In the genomic region with DNA sequence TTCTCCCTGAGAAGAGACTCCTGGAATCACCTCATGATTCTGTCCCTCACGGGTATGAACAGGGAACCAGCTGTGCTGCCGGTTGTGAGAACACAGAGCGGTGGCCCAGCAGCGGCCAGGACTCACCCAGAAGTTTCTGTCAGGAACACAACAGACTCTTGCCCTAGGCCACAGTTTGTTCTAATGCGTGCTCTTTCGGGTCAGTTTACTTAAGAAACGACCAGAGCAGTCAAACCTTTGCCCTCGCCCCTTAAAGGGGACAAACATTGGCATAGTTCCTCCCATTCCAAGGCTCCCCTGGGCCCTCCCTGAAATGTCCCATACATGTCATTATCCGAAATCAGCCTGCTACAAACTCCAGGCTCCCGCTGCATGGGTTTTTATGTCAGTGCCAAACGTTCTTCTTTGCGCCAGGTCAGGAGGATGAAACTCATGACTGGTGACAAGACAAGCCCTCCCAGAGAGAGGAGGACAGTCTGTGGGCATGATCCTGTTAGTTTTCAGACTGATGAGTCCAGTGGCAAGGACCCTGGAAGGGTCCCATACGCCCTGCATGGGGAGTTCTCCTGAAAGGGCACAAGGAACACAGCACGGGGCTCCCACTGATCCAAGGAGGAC, we compare ENCODE assay signal across 20 cellular contexts. TPM values are rescaled to one million over a fixed set of nuclear protein-coding genes. Genes with fewer than 3 reads are reported as not detected.
A peak's percentile ranks its signal among the peaks of the same experiment; 100 is the strongest.
DNase-seq lines count a peak whose midpoint lies in the region; ATAC-seq and TF ChIP-seq lines count a peak whose summit lies in the region.
"Had no signal": no experiment of that assay in that cellular context is flagged by ENCODE, and none has a peak within 500 bp of the region (broad histone marks: within the 10 kb centered on the region; RNA-seq: fewer than 3 reads in every experiment).

No MANE protein-coding gene starts in this region.

- H3K27ac ChIP-seq in layer of hippocampus (ENCODE audit: low read depth, low read length) (peak overlapping the region; percentile 50), neural progenitor cell (no peak overlapping the region)
- H3K27ac ChIP-seq: BLaER1 had no signal

- DNase-seq in cerebellar cortex (ENCODE audit: low spot score): peak; percentile 59
- DNase-seq in neural progenitor cell (ENCODE audit: low spot score): no peak
- no peak for DNase-seq in foreskin melanocyte
- DNase-seq in lower leg skin (ENCODE audit: low spot score in 2 of 2): no peak
- DNase-seq: CD4-positive, alpha-beta T cell; COR-L47; DMS79; GOT3; IMR-90; NCI-H1105; NCI-H2029 treated with DMSO at 0.1 percent for 48 hours; NCI-H345; NCI-H524; NCI-H82 had no signal

- ATAC-seq in GM18498 (IDR thresholded peaks at IDR 0.05; ENCODE audit: unreplicated experiment) (no peak), GM18867 (IDR thresholded peaks at IDR 0.05; ENCODE audit: unreplicated experiment) (no peak)
- ATAC-seq: GM12878, Panc1 had no signal

- WGBS in lower leg skin, 2 donors: 64% methylated on average over 14 of the region's 14 CpGs

- peaks cover 4% of the 10 kb centered on the region for H3K36me3 Mint-ChIP-seq in neural progenitor cell

- intact Hi-C loops in lower leg skin (cut with DNase I; ENCODE audit: low total_unique reads): no loop called here

- peaks cover 8% of the 10 kb centered on the region for H3K27me3 Mint-ChIP-seq in neural progenitor cell (ENCODE audit: insufficient read depth, low read depth)

- H2AFZ ChIP-seq in neural progenitor cell (replicated peaks): no peak overlapping the region

- peaks cover 43% of the 10 kb centered on the region for H3K4me1 ChIP-seq in neural progenitor cell

- peak overlapping the region; percentile 62 for H3K27ac Mint-ChIP-seq in neural progenitor cell
- H3K27ac Mint-ChIP-seq: CD4-positive, alpha-beta T cell had no signal

- H3K9me3 ChIP-seq in neural progenitor cell (ENCODE audit: low read depth): no peaks in the 10 kb centered on the region

- H3K27me3 ChIP-seq in layer of hippocampus (ENCODE audit: control insufficient read depth, insufficient read depth, low read length): peaks cover 18% of the 10 kb centered on the region
- peaks cover 19% of the 10 kb centered on the region for H3K27me3 ChIP-seq in neural progenitor cell

- no peak overlapping the region for H3K4me2 ChIP-seq in neural progenitor cell
- H3K4me2 ChIP-seq: BLaER1 had no signal

- no peaks in the 10 kb centered on the region for H3K9me3 Mint-ChIP-seq in neural progenitor cell

- TF ChIP-seq POLR2A in lower leg skin (IDR thresholded peaks at IDR 0.05): no peak

- H3K36me3 ChIP-seq in neural progenitor cell: no peaks in the 10 kb centered on the region
- H3K36me3 ChIP-seq: BLaER1 had no signal

- peaks cover 26% of the 10 kb centered on the region for H3K79me2 ChIP-seq in neural progenitor cell (ENCODE audit: low read depth)

- no peak overlapping the region for H3K9ac ChIP-seq in neural progenitor cell
- H3K9ac ChIP-seq: BLaER1 had no signal

- peaks cover 82% of the 10 kb centered on the region for H3K4me1 Mint-ChIP-seq in neural progenitor cell

- TF ChIP-seq CTCF in neural progenitor cell (IDR thresholded peaks at IDR 0.05) (no peak), lower leg skin (IDR thresholded peaks at IDR 0.05) (no peak)

- H3K4me3 ChIP-seq in neural progenitor cell: no peak overlapping the region
- H3K4me3 ChIP-seq in lower leg skin (ENCODE audit: low read depth, poor library complexity, severe bottlenecking): no peak overlapping the region
- H3K4me3 ChIP-seq: BLaER1, GM12878 had no signal

- peaks cover 11% of the 10 kb centered on the region for H4K20me1 ChIP-seq in neural progenitor cell (ENCODE audit: low read depth)

- H3F3A ChIP-seq in neural progenitor cell (ENCODE audit: low read depth): peaks cover 49% of the 10 kb centered on the region

- peak overlapping the region; percentile 92 for H3K4me3 Mint-ChIP-seq in neural progenitor cell
- H3K4me3 Mint-ChIP-seq: CD4-positive, alpha-beta T cell had no signal

RNA-seq across cellular contexts. Expression of gene ZIC5, which starts 18.3 kb away (rescaled TPM):
- total RNA-seq in neural progenitor cell (ENCODE audit: low replicate concordance): 29.0 and 35.7 TPM in 2 replicates
- total RNA-seq in lower leg skin: not detected
- total RNA-seq: CD4-positive, alpha-beta T cell; GM12878; IMR-90 had no signal

RNA-seq across cellular contexts. Expression of gene ZIC2, which starts 28.3 kb away (rescaled TPM):
- total RNA-seq in neural progenitor cell (ENCODE audit: low replicate concordance): 52.4 and 87.3 TPM in 2 replicates
- total RNA-seq in lower leg skin: under 1 TPM in 1 of 4 donors, not detected in 3; 0.10 TPM
- total RNA-seq: CD4-positive, alpha-beta T cell; GM12878; IMR-90 had no signal

Comparison
In these comparisons a context has a peak if more than half of its experiments do, and no peak if none do; other contexts are left out.
1. RNA of gene ZIC5, which starts 18.3 kb away (total RNA-seq): 29.0 to 35.7 TPM in neural progenitor cell; not detected in lower leg skin; every median in the first group is over 10 times any median in the second.
2. RNA of gene ZIC2, which starts 28.3 kb away (total RNA-seq): 52.4 to 87.3 TPM in neural progenitor cell; 0.10 TPM in lower leg skin; every median in the first group is over 10 times any median in the second.